Comparison of ENCODE assay signal across 8 cellular contexts in genomic region chr2:207163053-207163814, GRCh38. TPM values are rescaled to one million over a fixed set of nuclear protein-coding genes. Genes with fewer than 3 reads are reported as not detected.
A peak's percentile ranks its signal among the peaks of the same experiment; 100 is the strongest.
DNase-seq lines count a peak whose midpoint lies in the region; TF ChIP-seq lines count a peak whose summit lies in the region.

No MANE protein-coding gene starts in this region.

- WGBS in neuronal stem cell (ENCODE audit: extremely low coverage in 2 of 2, insufficient read length in 2 of 2, insufficient replicate concordance in 1 of 2), 2 donors = no CpG with 5 or more reads among the region's 8 CpGs

- H3K36me3 Mint-ChIP-seq in activated CD4-positive, alpha-beta memory T cell treated with anti-CD3 and anti-CD28 coated beads for 36 hours = peaks cover 7% of the 10 kb centered on the region

- peak overlapping the region; percentile 0 for H2AFZ ChIP-seq in neuronal stem cell (ENCODE audit: low read length)

- H2AK5ac ChIP-seq in neuronal stem cell (ENCODE audit: low read depth, low read length) = no peak overlapping the region

- no peak overlapping the region for H2BK12ac ChIP-seq in neuronal stem cell (ENCODE audit: low read length)

- TF ChIP-seq CTCF in foreskin fibroblast (IDR thresholded peaks at IDR 0.05; ENCODE audit: low read depth, low read length) = no peak

- H3K79me1 ChIP-seq in neuronal stem cell (ENCODE audit: low read depth, low read length) = peaks cover 1% of the 10 kb centered on the region

- H2BK5ac ChIP-seq in neuronal stem cell (ENCODE audit: low read length) = no peak overlapping the region

- H3K9me3 Mint-ChIP-seq in activated CD4-positive, alpha-beta memory T cell treated with anti-CD3 and anti-CD28 coated beads for 36 hours = no peaks in the 10 kb centered on the region

- no peak overlapping the region for H4K91ac ChIP-seq in neuronal stem cell (ENCODE audit: low read depth, low read length, poor library complexity)

- POLR2A ChIA-PET in activated CD4-positive, alpha-beta memory T cell treated with anti-CD3 and anti-CD28 coated beads for 36 hours (lab: Charles Lee) = interaction anchor here (1.0 to 1.4 kb wide), 4 partner anchors 7 to 169 kb away, joined by 3 to 5 read pairs (median 3); no protein-coding TSS in a partner anchor

- H3K27me3 Mint-ChIP-seq in activated CD4-positive, alpha-beta memory T cell treated with anti-CD3 and anti-CD28 coated beads for 36 hours = peaks cover 2% of the 10 kb centered on the region

- H3K4me1 ChIP-seq in neuronal stem cell (ENCODE audit: control insufficient read depth in 2 of 2, insufficient read depth in 1 of 2, low read depth in 1 of 2, low read length in 2 of 2) = peaks cover 12 to 30% of the 10 kb centered on the region in 2 donors

- H4K8ac ChIP-seq in neuronal stem cell (ENCODE audit: low read depth, low read length) = no peak overlapping the region

- peak overlapping the region; percentile 99 for H3K27ac Mint-ChIP-seq in activated CD4-positive, alpha-beta memory T cell treated with anti-CD3 and anti-CD28 coated beads for 36 hours

- CTCF ChIA-PET in activated CD4-positive, alpha-beta memory T cell treated with anti-CD3 and anti-CD28 coated beads for 36 hours (lab: Charles Lee) = interaction anchor here (0.8 to 1.7 kb wide), 3 partner anchors 20 to 363 kb away, joined by 3 to 4 read pairs (median 4); no protein-coding TSS in a partner anchor

- no peak overlapping the region for H3K14ac ChIP-seq in neuronal stem cell (ENCODE audit: low read length)

- H3K4me2 ChIP-seq in neuronal stem cell (ENCODE audit: insufficient read depth, low read length, poor library complexity, severe bottlenecking) = peak overlapping the region; percentile 2

- H2BK15ac ChIP-seq in neuronal stem cell (ENCODE audit: low read length) = no peak overlapping the region

- H3K23ac ChIP-seq in neuronal stem cell (ENCODE audit: low read depth, low read length, poor library complexity) = no peak overlapping the region

- no peaks in the 10 kb centered on the region for H3K36me3 ChIP-seq in neuronal stem cell (replicated peaks in 1 of 2; ENCODE audit: control insufficient read depth in 2 of 2, insufficient read depth in 2 of 2, low read length in 2 of 2)

- no peak overlapping the region for H3K27ac ChIP-seq in neuronal stem cell (replicated peaks; ENCODE audit: low read length)

- H3K4me3 ChIP-seq in foreskin fibroblast (ENCODE audit: low read depth in 1 of 2, low read length in 2 of 2) = peak overlapping the region; percentile 61 to 70
- H3K4me3 ChIP-seq in neuronal stem cell (ENCODE audit: low read length in 2 of 2) = peak overlapping the region in 1 of 2 donors; percentile 72

- H3K18ac ChIP-seq in neuronal stem cell (ENCODE audit: low read length) = no peak overlapping the region

- no peak overlapping the region for H3K4ac ChIP-seq in neuronal stem cell (ENCODE audit: low read length)

- DNase-seq in AG08396 (ENCODE audit: low spot score) (peak; percentile 59), HCEC 1CT (peak; percentile 94), foreskin fibroblast (peak; percentile 78 to 87), neuronal stem cell (ENCODE audit: low spot score) (no peak), 8988T (no peak), cerebellar nuclear complex (lab: John Stamatoyannopoulos, UW) (no peak), NCI-H774 (lab: John Stamatoyannopoulos, UW) (no peak)
- peak; percentile 58 for DNase-seq in activated CD4-positive, alpha-beta memory T cell treated with anti-CD3 and anti-CD28 coated beads for 36 hours

- peak overlapping the region; percentile 95 for H3K4me3 Mint-ChIP-seq in activated CD4-positive, alpha-beta memory T cell treated with anti-CD3 and anti-CD28 coated beads for 36 hours

- H3K9ac ChIP-seq in neuronal stem cell (ENCODE audit: low read depth, low read length, poor library complexity) = no peak overlapping the region

- H3K27me3 ChIP-seq in neuronal stem cell (ENCODE audit: control insufficient read depth in 3 of 3, insufficient read depth in 3 of 3, low read depth in 1 of 3, low read length in 3 of 3) = no peaks in the 10 kb centered on the region

- H2BK120ac ChIP-seq in neuronal stem cell (ENCODE audit: low read depth, low read length) = no peak overlapping the region

- intact Hi-C loops in activated CD4-positive, alpha-beta memory T cell treated with anti-CD3 and anti-CD28 coated beads for 36 hours (cut with micrococcal nuclease) = loop anchor here (1.0 to 2.0 kb wide), 5 partner anchors 20 to 310 kb away; no protein-coding TSS in a partner anchor

- H3K4me1 Mint-ChIP-seq in activated CD4-positive, alpha-beta memory T cell treated with anti-CD3 and anti-CD28 coated beads for 36 hours (ENCODE audit: low read depth) = peaks cover 67% of the 10 kb centered on the region

- H3K9me3 ChIP-seq in neuronal stem cell (replicated peaks in 1 of 2; ENCODE audit: control insufficient read depth in 2 of 2, insufficient read depth in 1 of 2, low read depth in 1 of 2, low read length in 2 of 2) = no peaks in the 10 kb centered on the region

RNA-seq across cellular contexts. Expression of gene KLF7, which starts 2.5 kb away (rescaled TPM):
- 10 to 100 TPM; 24.1 to 29.5 TPM for total RNA-seq in activated CD4-positive, alpha-beta memory T cell treated with anti-CD3 and anti-CD28 coated beads for 36 hours
- 10.9 TPM for polyA plus RNA-seq in neuronal stem cell (2013, experiment 1 of 2)
- polyA plus RNA-seq in neuronal stem cell (2013, experiment 2 of 2) = 12.5 TPM

Comparison
In these comparisons a context has a peak if more than half of its experiments do, and no peak if none do; other contexts are left out.
1. DNase-seq: peak in AG08396 (single experiment), HCEC 1CT (single experiment), activated CD4-positive, alpha-beta memory T cell treated with anti-CD3 and anti-CD28 coated beads for 36 hours (single experiment) and foreskin fibroblast (2 of 2); none in neuronal stem cell (single experiment), 8988T (single experiment), cerebellar nuclear complex (0 of 2) and NCI-H774 (single experiment).